ENCODE assay signal across 8 cellular contexts in genomic region chr5:151740336-151740942, GRCh38. TPM values are rescaled to one million over a fixed set of nuclear protein-coding genes. Genes with fewer than 3 reads are reported as not detected.
DNase-seq lines count a peak whose midpoint lies in the region; ATAC-seq and TF ChIP-seq lines count a peak whose summit lies in the region.

No MANE protein-coding gene starts in this region.

- no peaks in the 10 kb centered on the region for H3K9me2 ChIP-seq in GM23338 (ENCODE audit: insufficient read depth)

- H2AFZ ChIP-seq in GM23338 = peak overlapping the region; percentile 14; the same call in 1 of the 2 replicates

- H3K36me3 ChIP-seq in GM23338 (ENCODE audit: insufficient read depth) = no peaks in the 10 kb centered on the region
- no peaks in the 10 kb centered on the region for H3K36me3 ChIP-seq in kidney epithelial cell (ENCODE audit: control insufficient read depth, insufficient read depth, low read length)
- peaks cover 0 to 76% (median 17%) of the 10 kb centered on the region in 6 donors for H3K36me3 ChIP-seq in spleen

- H3K27me3 Mint-ChIP-seq in GM23338 (ENCODE audit: insufficient read depth, low read depth, poor library complexity) = peaks cover 10% of the 10 kb centered on the region
- no peaks in the 10 kb centered on the region for H3K27me3 Mint-ChIP-seq in central memory CD8-positive, alpha-beta T cell

- peaks cover 18% of the 10 kb centered on the region for H3K4me1 Mint-ChIP-seq in GM23338
- peaks cover 25% of the 10 kb centered on the region for H3K4me1 Mint-ChIP-seq in central memory CD8-positive, alpha-beta T cell

- no peaks in the 10 kb centered on the region for H4K20me1 ChIP-seq in GM23338 (replicated peaks; ENCODE audit: insufficient read depth)

- peak overlapping the region; percentile 87; the same call in 1 of the 2 replicates for H3K27ac Mint-ChIP-seq in GM23338
- H3K27ac Mint-ChIP-seq in central memory CD8-positive, alpha-beta T cell (ENCODE audit: low read depth) = no peak overlapping the region

- peak overlapping the region; percentile 65; the same call in 1 of the 2 replicates for H3K4me2 ChIP-seq in GM23338

- H3K27me3 ChIP-seq in GM23338 (ENCODE audit: insufficient read depth) = no peaks in the 10 kb centered on the region
- no peaks in the 10 kb centered on the region for H3K27me3 ChIP-seq in kidney epithelial cell (ENCODE audit: control insufficient read depth, insufficient read depth, low read length)
- no peaks in the 10 kb centered on the region for H3K27me3 ChIP-seq in spleen (replicated peaks in 1 of 7)

- H3K4me3 Mint-ChIP-seq in GM23338 = peak overlapping the region; percentile 5; the same call in 2 of the 3 replicates
- H3K4me3 Mint-ChIP-seq in central memory CD8-positive, alpha-beta T cell = no peak overlapping the region

- H3K9me3 Mint-ChIP-seq in GM23338 = no peaks in the 10 kb centered on the region
- no peaks in the 10 kb centered on the region for H3K9me3 Mint-ChIP-seq in central memory CD8-positive, alpha-beta T cell

- TF ChIP-seq POLR2A in spleen (IDR thresholded peaks at IDR 0.05) = no peak

- intact Hi-C loops in spleen (cut with DNase I; ENCODE audit: low total_unique reads) = loop anchor here (5.0 to 10.0 kb wide), 2 partner anchors 83 to 296 kb away; partner anchors contain the start of gene SLC36A1

- ATAC-seq in GM23338 = peak; percentile 78
- peak; percentile 64 for ATAC-seq in central memory CD8-positive, alpha-beta T cell (replicated peaks; ENCODE audit: extremely low read depth, poor library complexity, severe bottlenecking)
- no peak for ATAC-seq in HG03457 (IDR thresholded peaks at IDR 0.05; ENCODE audit: unreplicated experiment)

- DNase-seq in GM12864 (ENCODE audit: low read depth) (no peak), GM23338 (ENCODE audit: low spot score) (peak; percentile 89), LoVo (ENCODE audit: low spot score) (peak; percentile 73), UCSD-AML1 (lab: John Stamatoyannopoulos, UW; ENCODE audit: unreplicated experiment) (peak; percentile 30), kidney epithelial cell (ENCODE audit: low read depth) (peak; percentile 77), spleen (no peak)
- DNase-seq in central memory CD8-positive, alpha-beta T cell (ENCODE audit: low spot score in 2 of 2) = peak in 1 of 2 donors; percentile 19

- peaks cover 10% of the 10 kb centered on the region for H3K4me1 ChIP-seq in GM23338 (ENCODE audit: insufficient read depth)
- H3K4me1 ChIP-seq in spleen = peaks cover 15 to 65% (median 37%) of the 10 kb centered on the region in 6 donors

- H3K9me3 ChIP-seq in spleen = no peaks in the 10 kb centered on the region

- TF ChIP-seq CTCF in GM12864 (IDR thresholded peaks at IDR 0.05; ENCODE audit: low read depth, low read length, missing control alignments) (peak; percentile 79), GM23338 (conservative IDR thresholded peaks at IDR 0.05; ENCODE audit: low read depth in 2 of 2) (peak; percentile 83 to 95), kidney epithelial cell (IDR thresholded peaks at IDR 0.05; ENCODE audit: insufficient read depth, low read length, poor library complexity, severe bottlenecking) (peak; percentile 77), spleen (IDR thresholded peaks at IDR 0.05 in 8 of 11, conservative IDR thresholded peaks at IDR 0.05 in 3 of 11) (peak; percentile 57 to 93 (median 87))

- H3K27ac ChIP-seq in GM23338 (ENCODE audit: low read depth) = peak overlapping the region; percentile 55
- peak overlapping the region in 7 of 8 donors; percentile 16 to 52 (median 47) for H3K27ac ChIP-seq in spleen

- no peaks in the 10 kb centered on the region for H3K79me2 ChIP-seq in GM23338 (replicated peaks; ENCODE audit: insufficient read depth)

- no peaks in the 10 kb centered on the region for H3F3A ChIP-seq in GM23338 (replicated peaks; ENCODE audit: low read depth)

- no peak overlapping the region for H3K4me3 ChIP-seq in GM12864 (ENCODE audit: low read depth, low read length)
- H3K4me3 ChIP-seq in GM23338 = peak overlapping the region; percentile 33; the same call in 1 of the 2 replicates
- H3K4me3 ChIP-seq in kidney epithelial cell (ENCODE audit: low read depth, low read length) = no peak overlapping the region
- peak overlapping the region in 1 of 8 donors; percentile 5 for H3K4me3 ChIP-seq in spleen

- WGBS in spleen, 5 donors = 23 to 30% (median 28%) methylated on average over 11 of the region's 11 CpGs

- H3K36me3 Mint-ChIP-seq in GM23338 (ENCODE audit: low read depth) = peaks cover 3% of the 10 kb centered on the region; the same call in 2 of the 3 replicates
- peaks cover 18% of the 10 kb centered on the region for H3K36me3 Mint-ChIP-seq in central memory CD8-positive, alpha-beta T cell (ENCODE audit: insufficient read depth)

TF ChIP-seq in GM23338, 12 proteins besides CTCF, POLR2A, EP300 and RAD21:
- TF ChIP-seq ETS1 (IDR thresholded peaks at IDR 0.05) (no peak), EZH2phosphoT487 (IDR thresholded peaks at IDR 0.05; ENCODE audit: unreplicated experiment) (no peak), NANOG (IDR thresholded peaks at IDR 0.05; ENCODE audit: borderline replicate concordance) (no peak)

RNA-seq across cellular contexts. Expression of gene ATOX1, which starts 18.0 kb away (rescaled TPM):
- 118 and 123 TPM in 2 replicates for total RNA-seq in GM23338 (2014; rRNA removed; shearing (Covaris generic))
- polyA plus RNA-seq in GM23338 (2016; fragmentation: Nextera tagmentation; extraction: Ambion mirVana) (120 and 134 TPM in 2 replicates), spleen (100 to 1,000 TPM; 146 to 263 (median 211) TPM)
- total RNA-seq in kidney epithelial cell (91.6 and 118 TPM in 2 replicates), spleen (100 to 1,000 TPM in 1 of 7 donors, 10 to 100 TPM in 6; 63.7 to 101 (median 92.9) TPM)

RNA-seq across cellular contexts. Expression of gene G3BP1, which starts 31.3 kb away (rescaled TPM):
- 323 and 345 TPM in 2 replicates for total RNA-seq in GM23338 (2014; rRNA removed; shearing (Covaris generic))
- polyA plus RNA-seq in GM23338 (2016; fragmentation: Nextera tagmentation; extraction: Ambion mirVana) (158 and 183 TPM in 2 replicates), spleen (10 to 100 TPM; 16.1 to 37.1 (median 31.1) TPM)
- total RNA-seq in kidney epithelial cell (134 and 154 TPM in 2 replicates), spleen (100 to 1,000 TPM; 145 to 167 (median 159) TPM)

RNA-seq across cellular contexts. Expression of gene SPARC, which starts 53.7 kb away (rescaled TPM):
- 203 and 218 TPM in 2 replicates for total RNA-seq in GM23338 (2014; rRNA removed; shearing (Covaris generic))
- polyA plus RNA-seq in GM23338 (2016; fragmentation: Nextera tagmentation; extraction: Ambion mirVana) (200 and 225 TPM in 2 replicates), spleen (100 to 1,000 TPM in 2 of 3 donors, 10 to 100 TPM in 1; 76.5 to 195 (median 135) TPM)
- total RNA-seq in kidney epithelial cell (139 and 140 TPM in 2 replicates), spleen (100 to 1,000 TPM; 320 to 963 (median 552) TPM)

Comparison
In these comparisons a context has a peak if more than half of its experiments do, and no peak if none do; other contexts are left out.
1. DNase-seq: peak in GM23338 (single experiment), LoVo (single experiment), UCSD-AML1 (single experiment) and kidney epithelial cell (single experiment); none in GM12864 (single experiment) and spleen (single experiment).
2. Peak in every context shown above with its lines, with median percentiles within 50 percentile points of each other: CTCF ChIP-seq.